8 cellular contexts compared by ENCODE assay signal in the genomic region with DNA sequence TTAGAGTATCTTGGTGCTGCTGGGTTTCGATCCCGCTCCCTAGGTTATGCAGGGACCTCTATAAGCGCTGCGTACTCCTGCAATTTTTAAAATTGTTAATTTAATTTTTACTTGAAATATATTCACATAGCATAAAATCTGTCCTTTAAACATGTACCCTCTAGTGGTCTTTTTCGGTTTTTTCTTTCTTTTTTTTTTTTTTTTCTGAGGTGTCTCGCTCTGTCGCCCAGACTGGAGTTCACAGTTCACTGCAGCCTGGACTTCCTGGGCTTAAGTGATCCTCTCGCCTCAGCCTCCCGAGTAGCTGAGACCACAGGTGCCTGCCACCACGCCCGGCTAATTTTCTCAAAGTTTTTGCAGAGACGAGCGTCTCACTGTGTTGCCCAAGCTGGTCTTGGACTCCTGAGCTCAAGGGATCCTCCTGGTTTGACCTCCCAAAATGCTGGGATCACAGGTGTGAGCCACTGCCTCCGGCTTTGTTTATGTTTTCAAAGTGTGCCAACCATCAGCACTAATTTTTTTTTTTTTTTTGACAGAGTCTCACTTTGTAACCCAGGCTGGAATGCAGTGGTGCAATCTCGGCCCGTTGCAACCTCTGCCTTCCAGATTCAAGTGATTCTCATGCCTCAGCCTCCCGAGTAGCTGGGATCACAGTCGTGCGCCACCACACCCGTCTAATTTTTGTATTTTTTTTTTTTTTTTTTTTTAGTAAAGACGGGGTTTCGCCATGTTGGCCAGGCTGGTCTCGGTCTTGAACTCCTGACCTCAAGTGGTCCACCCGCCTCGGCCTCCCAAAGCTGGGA. TPM values are rescaled to one million over a fixed set of nuclear protein-coding genes. Genes with fewer than 3 reads are reported as not detected.
DNase-seq lines count a peak whose midpoint lies in the region; ATAC-seq and TF ChIP-seq lines count a peak whose summit lies in the region.

No MANE protein-coding gene starts in this region.

- no peak for TF ChIP-seq POLR2A in spleen (IDR thresholded peaks at IDR 0.05)

- H3K4me3 Mint-ChIP-seq in WTC11 = peak overlapping the region; percentile 86

- in situ Hi-C loops in ACHN (cut with HindIII; ENCODE audit: low pct_ligation_motif_present, low pct_unique_long_range_greater_than_20kb, low sequenced_read_pairs) = no loop called here

- TF ChIP-seq CTCF in WTC11 (IDR thresholded peaks at IDR 0.05) (no peak), heart right ventricle (IDR thresholded peaks at IDR 0.05) (peak in 7 of 9 donors; percentile 21 to 47 (median 34)), spleen (IDR thresholded peaks at IDR 0.05 in 8 of 11, conservative IDR thresholded peaks at IDR 0.05 in 3 of 11) (peak in 6 of 11 experiments; percentile 7 to 58 (median 22))

- no peaks in the 10 kb centered on the region for H3K27me3 Mint-ChIP-seq in WTC11 (ENCODE audit: low read depth)

- H3K4me1 ChIP-seq in heart right ventricle (peaks cover 3 to 69% (median 30%) of the 10 kb centered on the region in 9 donors), spleen (peaks cover 30 to 88% (median 65%) of the 10 kb centered on the region in 6 donors)

- peaks cover 15% of the 10 kb centered on the region for H3K9me3 Mint-ChIP-seq in WTC11

- H3K36me3 ChIP-seq in heart right ventricle = no peaks in the 10 kb centered on the region
- peaks cover 0 to 12% (median 0%) of the 10 kb centered on the region in 6 donors for H3K36me3 ChIP-seq in spleen

- POLR2A ChIA-PET in WTC11 (lab: Charles Lee) = interaction anchor here (0.6 to 2.8 kb wide), 10 partner anchors 9 to 177 kb away, joined by 3 to 41 read pairs (median 8); partner anchors contain the start of gene MTHFD2

- intact Hi-C loops in heart right ventricle (cut with DNase I) (loop anchor here in 1 of 10 donors (2.0 kb wide), 1 partner anchor 20 kb away; the partner anchor contains the start of gene MTHFD2), spleen (cut with DNase I; ENCODE audit: low total_unique reads) (no loop called here)

- peaks cover 14% of the 10 kb centered on the region for H3K4me1 Mint-ChIP-seq in WTC11

- DNase-seq in WTC11 (ENCODE audit: low spot score) (no peak), heart right ventricle (no peak), spleen (peak; percentile 82), AG08396 (ENCODE audit: low spot score) (no peak), ACHN (no peak)

- H3K36me3 Mint-ChIP-seq in WTC11 = peaks cover 22% of the 10 kb centered on the region

- CTCF ChIA-PET in WTC11 (lab: Charles Lee) = interaction anchor here (0.6 to 1.8 kb wide), 15 partner anchors 9 to 351 kb away, joined by 3 to 20 read pairs (median 6); partner anchors contain the start of genes BOLA3, MTHFD2 and STAMBP

- no peaks in the 10 kb centered on the region for H3K27me3 ChIP-seq in heart right ventricle
- no peaks in the 10 kb centered on the region for H3K27me3 ChIP-seq in spleen (replicated peaks in 1 of 7)

- H3K9me3 ChIP-seq in heart right ventricle (no peaks in the 10 kb centered on the region), spleen (no peaks in the 10 kb centered on the region)

- H3K27ac Mint-ChIP-seq in WTC11 = peak overlapping the region; percentile 64

- peak; percentile 2 for ATAC-seq in GM18508 (IDR thresholded peaks at IDR 0.05; ENCODE audit: insufficient read depth, unreplicated experiment)
- peak; percentile 6 for ATAC-seq in HG02852 (IDR thresholded peaks at IDR 0.05; ENCODE audit: unreplicated experiment)
- ATAC-seq in WTC11 = peak; percentile 6
- ATAC-seq in heart right ventricle = peak in 5 of 8 donors; percentile 0 to 4 (median 2)
- ATAC-seq in HG03469 (IDR thresholded peaks at IDR 0.05; ENCODE audit: unreplicated experiment) = no peak

- H3K27ac ChIP-seq in heart right ventricle = peak overlapping the region in 8 of 10 donors; percentile 91 to 96 (median 94)
- peak overlapping the region; percentile 93 to 99 (median 98) for H3K27ac ChIP-seq in spleen

- H3K4me3 ChIP-seq in heart right ventricle = peak overlapping the region; percentile 75 to 95 (median 88)
- H3K4me3 ChIP-seq in spleen = peak overlapping the region; percentile 62 to 93 (median 79)

- WGBS in heart right ventricle, 2 donors = 55 to 56% methylated on average over 25 of the region's 25 CpGs
- 45 to 53% (median 48%) methylated on average over 23 to 25 of the region's 25 CpGs for WGBS in spleen, 5 donors

TF ChIP-seq in WTC11, 78 proteins besides CTCF, POLR2A, EP300 and RAD21:
- TF ChIP-seq FOXK1 (CRISPR knock-in tag; IDR thresholded peaks at IDR 0.05) (no peak), GTF2I (CRISPR knock-in tag; conservative IDR thresholded peaks at IDR 0.05) (peak; percentile 56; the same call in 1 of the 2 replicates), ZNF121 (CRISPR knock-in tag; IDR thresholded peaks at IDR 0.05) (peak; percentile 59; the same call in 1 of the 2 replicates)

RNA-seq across cellular contexts. Expression of gene MOB1A, which starts 0.6 kb away (rescaled TPM):
- total RNA-seq in WTC11 (2021) (84.9 to 92.6 TPM (median 88.2 TPM) in 3 replicates), heart right ventricle (10 to 100 TPM; 45.8 to 75.0 (median 58.2) TPM), spleen (100 to 1,000 TPM; 144 to 198 (median 177) TPM)
- polyA plus RNA-seq in heart right ventricle (10 to 100 TPM; 14.2 to 16.5 TPM), spleen (10 to 100 TPM; 55.0 to 87.1 (median 62.8) TPM)

RNA-seq across cellular contexts. Expression of gene MTHFD2, which starts 19.2 kb away (rescaled TPM):
- total RNA-seq in WTC11 (2021) (192 to 251 TPM (median 193 TPM) in 3 replicates), heart right ventricle (10 to 100 TPM; 12.4 to 32.6 (median 19.0) TPM), spleen (10 to 100 TPM; 32.5 to 71.1 (median 45.1) TPM)
- polyA plus RNA-seq in heart right ventricle (10 to 100 TPM; 17.0 to 30.0 TPM), spleen (10 to 100 TPM; 17.8 to 35.8 (median 26.8) TPM)

RNA-seq across cellular contexts. Expression of gene BOLA3, which starts 31.6 kb away (rescaled TPM):
- 58.2 to 66.1 TPM (median 65.8 TPM) in 3 replicates for total RNA-seq in WTC11 (2021)
- total RNA-seq in heart right ventricle = 100 to 1,000 TPM in 1 of 10 donors, 10 to 100 TPM in 9; 63.9 to 117 (median 82.3) TPM
- polyA plus RNA-seq in heart right ventricle = 100 to 1,000 TPM in 1 of 2 donors, 10 to 100 TPM in 1; 88.3 to 166 TPM
- total RNA-seq in spleen = 10 to 100 TPM; 12.6 to 39.8 (median 18.8) TPM
- 10 to 100 TPM; 33.6 to 41.4 (median 39.3) TPM for polyA plus RNA-seq in spleen
